In genomic region chr3:97817965-97818364, GRCh38 we compare ENCODE assay signal across 16 cellular contexts. TPM values are rescaled to one million over a fixed set of nuclear protein-coding genes. Genes with fewer than 3 reads are reported as not detected.
DNase-seq lines count a peak whose midpoint lies in the region; ATAC-seq and TF ChIP-seq lines count a peak whose summit lies in the region.
"Had no signal": no experiment of that assay in that cellular context is flagged by ENCODE, and none has a peak within 500 bp of the region (broad histone marks: within the 10 kb centered on the region; RNA-seq: fewer than 3 reads in every experiment).

No MANE protein-coding gene starts in this region.

- H3K9me2 ChIP-seq in PC-3 (replicated peaks; ENCODE audit: low read length): no peaks in the 10 kb centered on the region

- intact Hi-C loops in PC-3 (cut with micrococcal nuclease): no loop called here

- POLR2A ChIA-PET in PC-3 (lab: Charles Lee; ENCODE audit: unreplicated experiment): no interaction called here

- CTCF ChIA-PET in PC-3 (lab: Charles Lee): no interaction called here

- H3K27me3 ChIP-seq in PC-3 (ENCODE audit: low read length): no peaks in the 10 kb centered on the region

- TF ChIP-seq CTCF in PC-3 (conservative IDR thresholded peaks at IDR 0.05; ENCODE audit: low read depth, low read length): no peak

- no peaks in the 10 kb centered on the region for H4K20me1 ChIP-seq in PC-3 (ENCODE audit: low read length)

- H3K9ac ChIP-seq in PC-3 (ENCODE audit: low read length): no peak overlapping the region

- no peaks in the 10 kb centered on the region for H3K36me3 ChIP-seq in PC-3 (ENCODE audit: low read depth, low read length)
- H3K36me3 ChIP-seq: lower lobe of right lung, prostate gland had no signal

- peaks cover 15% of the 10 kb centered on the region for H3K4me1 ChIP-seq in PC-3 (ENCODE audit: insufficient read depth, low read length)
- H3K4me1 ChIP-seq: prostate gland had no signal

- peaks cover 5% of the 10 kb centered on the region for H3K79me2 ChIP-seq in PC-3 (ENCODE audit: low read length)

- H3K4me2 ChIP-seq in PC-3 (ENCODE audit: low read length): no peak overlapping the region

- H3K4me3 ChIP-seq in PC-3 (ENCODE audit: low read length): no peak overlapping the region
- H3K4me3 ChIP-seq: lower lobe of right lung, prostate gland had no signal

- no TSS peak for BruUV-seq in PC-3 (replicated peaks; lab: Mats Ljungman, UMichigan)

- DNase-seq in DMS 273 (lab: John Stamatoyannopoulos, UW; ENCODE audit: unreplicated experiment): peak; percentile 99
- peak; percentile 64 for DNase-seq in NCI-H146 (lab: John Stamatoyannopoulos, UW)
- DNase-seq in NCI-H345 (lab: John Stamatoyannopoulos, UW): peak; percentile 65
- DNase-seq in SK-N-DZ (ENCODE audit: low spot score): peak; percentile 61
- DNase-seq in DMS114 treated with DMSO at 0.1 percent for 48 hours (lab: John Stamatoyannopoulos, UW; ENCODE audit: unreplicated experiment): no peak
- DNase-seq in PC-3: no peak
- DNase-seq: ACHN; activated CD4-positive, alpha-beta memory T cell treated with anti-CD3 and anti-CD28 coated beads, Interleukin-2, amount 10 ng/mL, durations not matched to agents 7 days and 5 days; CD8-positive, alpha-beta memory T cell; lower lobe of right lung; naive thymus-derived CD4-positive, alpha-beta T cell; stimulated activated naive CD8-positive, alpha-beta T cell treated with anti-CD3 and anti-CD28 coated beads, Interleukin-15, Interleukin-2, amounts not matched to agents 100 U/mL and 50 U/mL, for 24 hours had no signal

- no peaks in the 10 kb centered on the region for H3F3A ChIP-seq in PC-3 (ENCODE audit: low read length, unreplicated experiment)

- no peak overlapping the region for H2AFZ ChIP-seq in PC-3 (ENCODE audit: low read length)

- ATAC-seq in GM19397 (IDR thresholded peaks at IDR 0.05; ENCODE audit: unreplicated experiment): no peak
- no peak for ATAC-seq in PC-3
- ATAC-seq in GM21723 (IDR thresholded peaks at IDR 0.05; ENCODE audit: unreplicated experiment): no peak
- ATAC-seq: lower lobe of right lung; naive thymus-derived CD4-positive, alpha-beta T cell; Panc1; stimulated activated naive CD8-positive, alpha-beta T cell treated with anti-CD3 and anti-CD28 coated beads, Interleukin-15, Interleukin-2, amounts not matched to agents 100 U/mL and 50 U/mL, for 24 hours had no signal

- H3K27ac ChIP-seq in PC-3 (ENCODE audit: low read length): no peak overlapping the region
- H3K27ac ChIP-seq: lower lobe of right lung, prostate gland had no signal

- no peaks in the 10 kb centered on the region for H3K9me3 ChIP-seq in PC-3 (ENCODE audit: low read length)
- H3K9me3 ChIP-seq: lower lobe of right lung, prostate gland had no signal

RNA-seq across cellular contexts. Expression of gene CRYBG3, which starts 3.8 kb away (rescaled TPM):
- polyA plus RNA-seq in SK-N-DZ (2014; cell fraction: cytosol; rRNA removed): 3.7 and 3.9 TPM in 2 replicates
- 5.5 and 6.7 TPM in 2 replicates for polyA plus RNA-seq in SK-N-DZ (2014; cell fraction: nucleus; rRNA removed)
- 11.4 and 12.2 TPM in 2 replicates for total RNA-seq in PC-3 (2014; rRNA removed)

RNA-seq across cellular contexts. Expression of gene ARL6, which starts 53.4 kb away (rescaled TPM):
- polyA plus RNA-seq in SK-N-DZ (2014; cell fraction: cytosol; rRNA removed): 9.6 and 10.6 TPM in 2 replicates
- 15.1 and 19.0 TPM in 2 replicates for polyA plus RNA-seq in SK-N-DZ (2014; cell fraction: nucleus; rRNA removed)
- total RNA-seq in PC-3 (2014; rRNA removed): 3.2 and 12.1 TPM in 2 replicates

Comparison
In these comparisons a context has a peak if more than half of its experiments do, and no peak if none do; other contexts are left out.
1. DNase-seq: peak in DMS 273 (single experiment), NCI-H146 (single experiment), NCI-H345 (single experiment) and SK-N-DZ (single experiment); none in DMS114 treated with DMSO at 0.1 percent for 48 hours (single experiment) and PC-3 (single experiment).